In the genomic region with DNA sequence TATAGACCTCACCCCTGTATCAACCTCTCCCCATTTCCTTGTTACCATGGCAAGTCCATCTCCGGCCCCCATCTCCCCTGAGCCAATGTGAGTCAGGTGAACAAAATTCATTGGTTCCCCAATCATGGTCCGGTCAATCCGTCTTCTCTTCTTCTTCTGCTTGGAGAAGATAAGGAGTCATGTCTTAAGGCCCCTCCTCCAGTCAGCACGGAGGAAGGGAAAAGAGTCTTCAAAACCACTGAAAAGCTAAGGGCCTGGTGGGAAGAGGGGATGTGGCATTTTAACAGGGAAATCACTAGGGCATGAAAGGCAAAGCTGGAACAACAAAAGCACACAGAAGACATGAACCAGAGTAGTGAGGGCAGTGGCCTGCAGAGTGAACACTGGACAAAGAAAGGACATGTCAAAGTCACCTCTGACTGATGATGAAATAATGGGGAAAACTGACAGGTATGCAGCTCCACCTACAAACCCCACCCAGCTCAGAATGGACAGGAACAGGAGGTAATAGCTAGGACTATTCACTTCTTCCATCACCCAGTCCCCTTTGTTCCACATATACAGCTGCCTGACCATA, we compare ENCODE assay signal across 1 cellular context.
TF ChIP-seq lines count a peak whose summit lies in the region.

No MANE protein-coding gene starts in this region.

TF ChIP-seq in HepG2, 621 proteins besides CTCF, POLR2A, EP300 and RAD21:
- TF ChIP-seq, protein P1, sequence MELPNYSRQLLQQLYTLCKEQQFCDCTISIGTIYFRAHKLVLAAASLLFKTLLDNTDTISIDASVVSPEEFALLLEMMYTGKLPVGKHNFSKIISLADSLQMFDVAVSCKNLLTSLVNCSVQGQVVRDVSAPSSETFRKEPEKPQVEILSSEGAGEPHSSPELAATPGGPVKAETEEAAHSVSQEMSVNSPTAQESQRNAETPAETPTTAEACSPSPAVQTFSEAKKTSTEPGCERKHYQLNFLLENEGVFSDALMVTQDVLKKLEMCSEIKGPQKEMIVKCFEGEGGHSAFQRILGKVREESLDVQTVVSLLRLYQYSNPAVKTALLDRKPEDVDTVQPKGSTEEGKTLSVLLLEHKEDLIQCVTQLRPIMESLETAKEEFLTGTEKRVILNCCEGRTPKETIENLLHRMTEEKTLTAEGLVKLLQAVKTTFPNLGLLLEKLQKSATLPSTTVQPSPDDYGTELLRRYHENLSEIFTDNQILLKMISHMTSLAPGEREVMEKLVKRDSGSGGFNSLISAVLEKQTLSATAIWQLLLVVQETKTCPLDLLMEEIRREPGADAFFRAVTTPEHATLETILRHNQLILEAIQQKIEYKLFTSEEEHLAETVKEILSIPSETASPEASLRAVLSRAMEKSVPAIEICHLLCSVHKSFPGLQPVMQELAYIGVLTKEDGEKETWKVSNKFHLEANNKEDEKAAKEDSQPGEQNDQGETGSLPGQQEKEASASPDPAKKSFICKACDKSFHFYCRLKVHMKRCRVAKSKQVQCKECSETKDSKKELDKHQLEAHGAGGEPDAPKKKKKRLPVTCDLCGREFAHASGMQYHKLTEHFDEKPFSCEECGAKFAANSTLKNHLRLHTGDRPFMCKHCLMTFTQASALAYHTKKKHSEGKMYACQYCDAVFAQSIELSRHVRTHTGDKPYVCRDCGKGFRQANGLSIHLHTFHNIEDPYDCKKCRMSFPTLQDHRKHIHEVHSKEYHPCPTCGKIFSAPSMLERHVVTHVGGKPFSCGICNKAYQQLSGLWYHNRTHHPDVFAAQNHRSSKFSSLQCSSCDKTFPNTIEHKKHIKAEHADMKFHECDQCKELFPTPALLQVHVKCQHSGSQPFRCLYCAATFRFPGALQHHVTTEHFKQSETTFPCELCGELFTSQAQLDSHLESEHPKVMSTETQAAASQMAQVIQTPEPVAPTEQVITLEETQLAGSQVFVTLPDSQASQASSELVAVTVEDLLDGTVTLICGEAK (IDR thresholded peaks at IDR 0.05), result no peak
- TF ChIP-seq, protein P1 (CRISPR knock-in tag; IDR thresholded peaks at IDR 0.05), result no peak
- TF ChIP-seq CEBPB (IDR thresholded peaks at IDR 0.05; ENCODE audit: borderline replicate concordance, low read depth, low read length) (peak; percentile 42), CEBPG (CRISPR knock-in tag; IDR thresholded peaks at IDR 0.05) (peak; percentile 17; the same call in 1 of the 2 replicates), ZNF10 (CRISPR knock-in tag; IDR thresholded peaks at IDR 0.05; ENCODE audit: borderline replicate concordance, low read depth) (no peak)
- TF ChIP-seq, protein P2, sequence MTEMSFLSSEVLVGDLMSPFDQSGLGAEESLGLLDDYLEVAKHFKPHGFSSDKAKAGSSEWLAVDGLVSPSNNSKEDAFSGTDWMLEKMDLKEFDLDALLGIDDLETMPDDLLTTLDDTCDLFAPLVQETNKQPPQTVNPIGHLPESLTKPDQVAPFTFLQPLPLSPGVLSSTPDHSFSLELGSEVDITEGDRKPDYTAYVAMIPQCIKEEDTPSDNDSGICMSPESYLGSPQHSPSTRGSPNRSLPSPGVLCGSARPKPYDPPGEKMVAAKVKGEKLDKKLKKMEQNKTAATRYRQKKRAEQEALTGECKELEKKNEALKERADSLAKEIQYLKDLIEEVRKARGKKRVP (CRISPR knock-in tag; IDR thresholded peaks at IDR 0.05), result 0 out of 4 replicates have a peak, but pooled peaks of 1 of the 2 experiments have one; percentile 30
